14 cellular contexts compared by ENCODE assay signal in genomic region chr3:151434151-151434890, GRCh38. TPM values are rescaled to one million over a fixed set of nuclear protein-coding genes. Genes with fewer than 3 reads are reported as not detected.
A peak's percentile ranks its signal among the peaks of the same experiment; 100 is the strongest.
DNase-seq lines count a peak whose midpoint lies in the region; ATAC-seq and TF ChIP-seq lines count a peak whose summit lies in the region.
"Had no signal": no experiment of that assay in that cellular context is flagged by ENCODE, and none has a peak within 500 bp of the region (broad histone marks: within the 10 kb centered on the region; RNA-seq: fewer than 3 reads in every experiment).

No MANE protein-coding gene starts in this region.

- H3K27ac ChIP-seq in RWPE2 (ENCODE audit: poor library complexity, severe bottlenecking) (peak overlapping the region; percentile 44), suprapubic skin (peak overlapping the region; percentile 5), sigmoid colon (no peak overlapping the region)
- H3K27ac ChIP-seq: 22Rv1, thoracic aorta had no signal

- no peaks in the 10 kb centered on the region for H3K9me3 Mint-ChIP-seq in activated CD4-positive, alpha-beta T cell treated with anti-CD3 and anti-CD28 coated beads, Interleukin-2, amount 10 ng/mL, durations not matched to agents 24 days and 14 days
- H3K9me3 Mint-ChIP-seq: neural crest cell had no signal

- H3K9me3 ChIP-seq in RWPE2 (ENCODE audit: severe bottlenecking) (peaks cover 4% of the 10 kb centered on the region), suprapubic skin (no peaks in the 10 kb centered on the region), sigmoid colon (no peaks in the 10 kb centered on the region)
- H3K9me3 ChIP-seq: thoracic aorta had no signal

- no peak for TF ChIP-seq CTCF in RWPE2 (IDR thresholded peaks at IDR 0.05; ENCODE audit: poor library complexity, severe bottlenecking)
- TF ChIP-seq CTCF in suprapubic skin (IDR thresholded peaks at IDR 0.05), result no peak
- no peak for TF ChIP-seq CTCF in sigmoid colon (IDR thresholded peaks at IDR 0.05)

- no peak overlapping the region for H3K4me3 Mint-ChIP-seq in activated CD4-positive, alpha-beta T cell treated with anti-CD3 and anti-CD28 coated beads, Interleukin-2, amount 10 ng/mL, durations not matched to agents 24 days and 14 days
- H3K4me3 Mint-ChIP-seq: neural crest cell had no signal

- peak; percentile 17 for DNase-seq in activated CD4-positive, alpha-beta T cell treated with anti-CD3 and anti-CD28 coated beads, Interleukin-2, amount 10 ng/mL, durations not matched to agents 24 days and 14 days
- no peak for DNase-seq in activated CD4-positive, alpha-beta T cell treated with anti-CD3 and anti-CD28 coated beads for 4 hours
- no peak for DNase-seq in RWPE2 (ENCODE audit: low spot score)
- peak; percentile 77 for DNase-seq in fibroblast of the conjunctiva (ENCODE audit: low read depth)
- DNase-seq in suprapubic skin (ENCODE audit: low spot score in 2 of 2), result no peak
- DNase-seq in anterior cingulate cortex (lab: John Stamatoyannopoulos, UW), result no peak
- no peak for DNase-seq in sigmoid colon
- DNase-seq: central memory CD4-positive, alpha-beta T cell; hippocampal formation; T-helper 1 cell had no signal

- TF ChIP-seq EP300 in suprapubic skin (IDR thresholded peaks at IDR 0.05), result no peak
- TF ChIP-seq EP300 in sigmoid colon (IDR thresholded peaks at IDR 0.05), result no peak

- H3K4me1 Mint-ChIP-seq in activated CD4-positive, alpha-beta T cell treated with anti-CD3 and anti-CD28 coated beads, Interleukin-2, amount 10 ng/mL, durations not matched to agents 24 days and 14 days, result no peaks in the 10 kb centered on the region

- H3K4me3 ChIP-seq in RWPE2 (ENCODE audit: severe bottlenecking) (no peak overlapping the region), suprapubic skin (no peak overlapping the region), sigmoid colon (no peak overlapping the region)
- H3K4me3 ChIP-seq: thoracic aorta had no signal

- intact Hi-C loops in activated CD4-positive, alpha-beta T cell treated with anti-CD3 and anti-CD28 coated beads, Interleukin-2, amount 10 ng/mL, durations not matched to agents 24 days and 14 days (cut with micrococcal nuclease), result no loop called here
- intact Hi-C loops in sigmoid colon (cut with DNase I), result no loop called here

- H3K36me3 ChIP-seq in RWPE2 (ENCODE audit: low read depth), result no peaks in the 10 kb centered on the region
- H3K36me3 ChIP-seq in suprapubic skin, result no peaks in the 10 kb centered on the region
- no peaks in the 10 kb centered on the region for H3K36me3 ChIP-seq in sigmoid colon
- H3K36me3 ChIP-seq: thoracic aorta had no signal

- 29% methylated on average over 1 of the region's 1 CpG for WGBS in suprapubic skin
- 62 to 73% methylated on average over 1 of the region's 1 CpG for WGBS in sigmoid colon, 2 donors

- TF ChIP-seq POLR2A in suprapubic skin (IDR thresholded peaks at IDR 0.05) (no peak), sigmoid colon (IDR thresholded peaks at IDR 0.05) (no peak)

- peaks cover 14% of the 10 kb centered on the region for H3K4me1 ChIP-seq in RWPE2 (ENCODE audit: insufficient read depth, poor library complexity, severe bottlenecking)
- peaks cover 6% of the 10 kb centered on the region for H3K4me1 ChIP-seq in suprapubic skin
- H3K4me1 ChIP-seq in sigmoid colon, result no peaks in the 10 kb centered on the region

- no peaks in the 10 kb centered on the region for H3K36me3 Mint-ChIP-seq in activated CD4-positive, alpha-beta T cell treated with anti-CD3 and anti-CD28 coated beads, Interleukin-2, amount 10 ng/mL, durations not matched to agents 24 days and 14 days (ENCODE audit: low read depth)

- ATAC-seq in RWPE2 (ENCODE audit: low read depth) (peak; percentile 93), HG02970 (IDR thresholded peaks at IDR 0.05; ENCODE audit: low FRiP score, unreplicated experiment) (no peak)

- H3K27me3 ChIP-seq in RWPE2 (ENCODE audit: insufficient read depth, poor library complexity, severe bottlenecking) (no peaks in the 10 kb centered on the region), suprapubic skin (no peaks in the 10 kb centered on the region), sigmoid colon (no peaks in the 10 kb centered on the region)

- H3K27ac Mint-ChIP-seq in activated CD4-positive, alpha-beta T cell treated with anti-CD3 and anti-CD28 coated beads, Interleukin-2, amount 10 ng/mL, durations not matched to agents 24 days and 14 days, result no peak overlapping the region

- H3K27me3 Mint-ChIP-seq in activated CD4-positive, alpha-beta T cell treated with anti-CD3 and anti-CD28 coated beads, Interleukin-2, amount 10 ng/mL, durations not matched to agents 24 days and 14 days, result peaks cover 2% of the 10 kb centered on the region

RNA-seq across cellular contexts. Expression of gene IGSF10, which starts 26.5 kb away (rescaled TPM):
- total RNA-seq in activated CD4-positive, alpha-beta T cell treated with anti-CD3 and anti-CD28 coated beads, Interleukin-2, amount 10 ng/mL, durations not matched to agents 24 days and 14 days, result not detected in 2 replicates
- total RNA-seq in suprapubic skin (1 to 10 TPM in 3 of 4 donors, under 1 TPM in 1; 0.96 to 7.1 (median 1.7) TPM), sigmoid colon (1 to 10 TPM in 3 of 4 donors, under 1 TPM in 1; 0.41 to 7.2 (median 1.7) TPM)
- under 1 TPM; 0.46 to 0.70 (median 0.60) TPM for polyA plus RNA-seq in sigmoid colon
- total RNA-seq: neural crest cell had no signal

RNA-seq across cellular contexts. Expression of gene P2RY12, which starts 49.8 kb away (rescaled TPM):
- total RNA-seq in activated CD4-positive, alpha-beta T cell treated with anti-CD3 and anti-CD28 coated beads, Interleukin-2, amount 10 ng/mL, durations not matched to agents 24 days and 14 days, result not detected in 2 replicates
- total RNA-seq in suprapubic skin (1 to 10 TPM in 1 of 4 donors, not detected in 3; 1.2 TPM), sigmoid colon (1 to 10 TPM; 1.7 to 9.3 (median 4.6) TPM)
- 1 to 10 TPM in 2 of 3 donors, under 1 TPM in 1; 0.60 to 2.1 (median 1.5) TPM for polyA plus RNA-seq in sigmoid colon
- total RNA-seq: neural crest cell had no signal

Comparison
In these comparisons a context has a peak if more than half of its experiments do, and no peak if none do; other contexts are left out.
1. DNase-seq: peak in activated CD4-positive, alpha-beta T cell treated with anti-CD3 and anti-CD28 coated beads, Interleukin-2, amount 10 ng/mL, durations not matched to agents 24 days and 14 days (single experiment) and fibroblast of the conjunctiva (single experiment); none in activated CD4-positive, alpha-beta T cell treated with anti-CD3 and anti-CD28 coated beads for 4 hours (0 of 2), RWPE2 (single experiment), suprapubic skin (0 of 2), anterior cingulate cortex (0 of 58) and sigmoid colon (single experiment).
2. H3K27ac ChIP-seq: peak in RWPE2 (single experiment) and suprapubic skin (single experiment); none in sigmoid colon (0 of 4).